26 cellular contexts compared by ENCODE assay signal in the genomic region with DNA sequence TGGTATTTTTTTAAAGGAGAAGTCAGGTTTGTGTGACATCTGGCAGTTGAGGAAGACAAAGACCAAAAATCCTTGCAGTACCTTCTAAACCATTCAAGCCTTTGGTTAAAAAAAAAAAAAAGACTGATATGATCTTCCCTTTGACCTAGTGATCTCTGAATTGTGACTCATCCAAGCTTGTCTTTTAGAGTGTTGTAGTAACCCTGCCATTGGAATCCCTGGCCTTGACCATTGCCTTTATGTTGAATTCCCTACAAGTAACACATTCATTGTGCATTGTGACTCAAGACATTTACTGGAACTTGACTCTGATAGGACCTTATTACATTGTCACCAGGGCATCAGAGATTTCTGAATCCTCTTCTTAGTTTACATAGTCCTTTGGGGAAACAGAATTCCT.
"Had no signal": no experiment of that assay in that cellular context is flagged by ENCODE, and none has a peak within 500 bp of the region (broad histone marks: within the 10 kb centered on the region; RNA-seq: fewer than 3 reads in every experiment).

No MANE protein-coding gene starts in this region.

- H3K27me3 ChIP-seq: ascending aorta, Peyer's patch, SJSA1 had no signal

- H3K27ac ChIP-seq: ascending aorta, Peyer's patch, SJSA1 had no signal

- H3K4me3 Mint-ChIP-seq: activated naive CD8-positive, alpha-beta T cell treated with anti-CD3 and anti-CD28 coated beads, Interleukin-2, amount 50 U/mL, for 24 hours; activated T-cell treated with anti-CD3 and anti-CD28 coated beads, Interleukin-2, amount 50 U/mL, for 4 hours; brain; T-helper 1 cell treated with Interleukin-12 subunit alpha and Interleukin-12 subunit beta and Interleukin-4 antibody, amounts not matched to agents 30 μg/mL and 1 μg/mL, for 36 hours; WTC11 had no signal

- H3K4me1 Mint-ChIP-seq: activated naive CD8-positive, alpha-beta T cell treated with anti-CD3 and anti-CD28 coated beads, Interleukin-2, amount 50 U/mL, for 24 hours; brain had no signal

- H3K36me3 ChIP-seq: ascending aorta, Peyer's patch, SJSA1 had no signal

- H3K36me3 Mint-ChIP-seq: brain had no signal

- DNase-seq: activated CD4-positive, alpha-beta T cell treated with anti-CD3 and anti-CD28 coated beads for 48 hours; activated CD4-positive, alpha-beta T cell treated with anti-CD3 and anti-CD28 coated beads, Interleukin-2, amount 50 U/mL, for 48 hours; activated CD4-positive, CD25-positive, alpha-beta regulatory T cell treated with anti-CD3 and anti-CD28 coated beads, Interleukin-2, amount 50 U/mL, for 72 hours; activated CD8-positive, alpha-beta memory T cell treated with anti-CD3 and anti-CD28 coated beads for 24 hours; activated effector memory CD4-positive, alpha-beta T cell treated with anti-CD3 and anti-CD28 coated beads, Interleukin-2, amount 50 U/mL, for 16 hours; activated naive CD4-positive, alpha-beta T cell treated with Interleukin-2 at 50 U/mL for 16 hours; activated naive CD8-positive, alpha-beta T cell treated with anti-CD3 and anti-CD28 coated beads, Interleukin-2, amount 50 U/mL, for 24 hours; activated T-cell treated with anti-CD3 and anti-CD28 coated beads, Interleukin-2, amount 50 U/mL, for 4 hours; amniotic stem cell; Kasumi-1; NCI-H1092; NCI-H1417; NCI-H2029; NCI-H2107; NCI-H2171 treated with DMSO at 0.1 percent for 48 hours; NCI-H226; NCI-H526; Peyer's patch; SHP77; T-helper 9 cell had no signal

- H3K4me1 ChIP-seq: ascending aorta, Peyer's patch, SJSA1 had no signal

- H3K4me3 ChIP-seq: ascending aorta, Peyer's patch, SJSA1 had no signal

- H3K9me3 ChIP-seq: ascending aorta, Peyer's patch, SJSA1 had no signal

- H3K27me3 Mint-ChIP-seq: activated naive CD8-positive, alpha-beta T cell treated with anti-CD3 and anti-CD28 coated beads, Interleukin-2, amount 50 U/mL, for 24 hours had no signal

- H3K27ac Mint-ChIP-seq: activated naive CD4-positive, alpha-beta T cell treated with anti-CD3 and anti-CD28 coated beads, Interleukin-2, amount 50 U/mL, for 72 hours; activated naive CD8-positive, alpha-beta T cell treated with anti-CD3 and anti-CD28 coated beads, Interleukin-2, amount 50 U/mL, for 24 hours; brain; T-helper 1 cell treated with Interleukin-12 subunit alpha and Interleukin-12 subunit beta and Interleukin-4 antibody, amounts not matched to agents 30 μg/mL and 1 μg/mL, for 36 hours; WTC11 had no signal
